9 cellular contexts compared by ENCODE assay signal in genomic region chr13:33111414-33112110, GRCh38.
DNase-seq lines count a peak whose midpoint lies in the region; ATAC-seq lines count a peak whose summit lies in the region.
"Had no signal": no experiment of that assay in that cellular context is flagged by ENCODE, and none has a peak within 500 bp of the region (broad histone marks: within the 10 kb centered on the region; RNA-seq: fewer than 3 reads in every experiment).

No MANE protein-coding gene starts in this region.

- no peaks in the 10 kb centered on the region for H3K27me3 ChIP-seq in subcutaneous abdominal adipose tissue (ENCODE audit: control insufficient read depth in 5 of 5, insufficient read depth in 4 of 5, low read length in 5 of 5)

- no peaks in the 10 kb centered on the region for H3K9me3 ChIP-seq in subcutaneous abdominal adipose tissue (ENCODE audit: control insufficient read depth in 5 of 5, low read length in 5 of 5)

- ATAC-seq in GM19035 (IDR thresholded peaks at IDR 0.05; ENCODE audit: unreplicated experiment) = peak; percentile 2

- peaks cover 8 to 52% (median 44%) of the 10 kb centered on the region in 5 donors for H3K4me1 ChIP-seq in subcutaneous abdominal adipose tissue (ENCODE audit: control insufficient read depth in 5 of 5, insufficient read depth in 5 of 5, low read length in 5 of 5)

- H3K27ac ChIP-seq in subcutaneous abdominal adipose tissue (ENCODE audit: low read depth, low read length) = peak overlapping the region; percentile 83

- no peak overlapping the region for H3K4me3 ChIP-seq in subcutaneous abdominal adipose tissue (ENCODE audit: low read depth in 1 of 5, low read length in 5 of 5)

- H3K36me3 ChIP-seq in subcutaneous abdominal adipose tissue (ENCODE audit: control insufficient read depth in 5 of 5, insufficient read depth in 5 of 5, low read length in 5 of 5) = peaks cover 20 to 76% (median 61%) of the 10 kb centered on the region in 5 donors

- peak overlapping the region in 3 of 5 donors; percentile 13 to 30 (median 23) for H3K9ac ChIP-seq in subcutaneous abdominal adipose tissue (ENCODE audit: low read length in 5 of 5)

- DNase-seq in NCI-H146 (lab: John Stamatoyannopoulos, UW) (peak; percentile 79), fibroblast of peridontal ligament (ENCODE audit: extremely low read depth) (peak; percentile 51), SKM-1 (lab: John Stamatoyannopoulos, UW; ENCODE audit: unreplicated experiment) (no peak), CD1c-positive myeloid dendritic cell (ENCODE audit: extremely low spot score) (no peak), DMS53 treated with DMSO at 0.1 percent for 48 hours (lab: John Stamatoyannopoulos, UW; ENCODE audit: unreplicated experiment) (no peak), hippocampal formation (lab: John Stamatoyannopoulos, UW) (no peak)
- DNase-seq: NCI-H1694 treated with DMSO at 0.1 percent for 48 hours had no signal

Comparison
In these comparisons a context has a peak if more than half of its experiments do, and no peak if none do; other contexts are left out.
1. DNase-seq: peak in NCI-H146 (single experiment) and fibroblast of peridontal ligament (single experiment); none in SKM-1 (single experiment), CD1c-positive myeloid dendritic cell (single experiment), DMS53 treated with DMSO at 0.1 percent for 48 hours (single experiment) and hippocampal formation (0 of 2).